In the genomic region with DNA sequence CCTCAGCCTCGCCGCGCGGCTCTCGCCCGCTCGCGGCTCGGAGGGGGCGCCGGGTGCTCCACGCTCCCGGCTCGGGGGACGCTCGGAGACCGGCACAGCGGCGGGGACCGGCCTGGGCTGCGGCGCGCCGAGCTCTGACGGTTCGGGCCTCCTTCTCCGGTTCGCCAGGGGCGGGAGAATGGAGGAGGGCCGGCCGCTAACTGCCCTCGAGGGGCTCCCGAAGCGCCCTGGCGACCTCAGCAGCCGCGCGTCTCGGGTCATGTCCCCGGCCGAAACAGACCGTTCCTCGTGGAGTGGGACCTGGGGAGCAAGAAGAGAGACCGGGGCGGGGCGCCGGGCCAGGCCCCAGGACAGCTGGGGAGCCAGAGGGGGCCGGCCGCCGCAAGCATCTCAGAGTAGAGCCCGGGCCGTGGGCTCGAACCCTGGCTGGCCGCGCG, we compare ENCODE assay signal across 8 cellular contexts. TPM values are rescaled to one million over a fixed set of nuclear protein-coding genes. Genes with fewer than 3 reads are reported as not detected.
A peak's percentile ranks its signal among the peaks of the same experiment; 100 is the strongest.
DNase-seq lines count a peak whose midpoint lies in the region; ATAC-seq, FAIRE-seq and TF ChIP-seq lines count a peak whose summit lies in the region.

No MANE protein-coding gene starts in this region.

- H3K4me3 Mint-ChIP-seq in chondrocyte (ENCODE audit: unreplicated experiment), result no peak overlapping the region

- FAIRE-seq in A549 (lab: Jason Lieb, UNC), result no peak

- 0 out of 6 replicates have a peak, but pooled peaks of 1 of the 2 experiments have one; percentile 1 for ATAC-seq in A549
- ATAC-seq in mucosa of descending colon, result peak; percentile 11
- no peak for ATAC-seq in GM21423 (IDR thresholded peaks at IDR 0.05; ENCODE audit: unreplicated experiment)

- no peaks in the 10 kb centered on the region for H3K9me3 Mint-ChIP-seq in chondrocyte (ENCODE audit: low read depth)

- 9% methylated on average over 28 of the region's 56 CpGs for WGBS in A549 (ENCODE audit: missing lambda C conversion rate)

- in situ Hi-C loops in HAP-1 (cut with MboI; ENCODE audit: low sequenced_read_pairs) (loop anchor here (25.0 kb wide), 1 partner anchor 580 kb away; no protein-coding TSS in a partner anchor), ACHN (cut with HindIII; ENCODE audit: low pct_ligation_motif_present, low pct_unique_long_range_greater_than_20kb, low sequenced_read_pairs) (no loop called here)

- TF ChIP-seq CTCF in A549 (IDR thresholded peaks at IDR 0.05), result no peak
- TF ChIP-seq CTCF in chondrocyte (IDR thresholded peaks at IDR 0.05), result no peak
- TF ChIP-seq CTCF in mucosa of descending colon (IDR thresholded peaks at IDR 0.05), result no peak

- H3K9me3 ChIP-seq in A549 (no peaks in the 10 kb centered on the region), HAP-1 (no peaks in the 10 kb centered on the region), mucosa of descending colon (no peaks in the 10 kb centered on the region)

- intact Hi-C loops in mucosa of descending colon (cut with DNase I, micrococcal nuclease), result no loop called here

- CTCF ChIA-PET in A549 (lab: Yijun Ruan, JAX), result interaction anchor here (3.9 kb wide), 1 partner anchor 11 kb away, joined by 24 read pairs; no protein-coding TSS in a partner anchor

- H3K4me3 ChIP-seq in A549, result peak overlapping the region; percentile 60
- peak overlapping the region; percentile 36 for H3K4me3 ChIP-seq in HAP-1
- no peak overlapping the region for H3K4me3 ChIP-seq in mucosa of descending colon

- peaks cover 21% of the 10 kb centered on the region for H3K4me1 Mint-ChIP-seq in chondrocyte (ENCODE audit: low read depth)

- DNase-seq in A549 (ENCODE audit: low read depth in 1 of 2, low spot score in 1 of 2) (no peak), HAP-1 (ENCODE audit: low spot score in 2 of 2) (no peak), chondrocyte (ENCODE audit: low spot score) (peak; percentile 84), mucosa of descending colon (no peak), ACHN (no peak), medulla oblongata (ENCODE audit: extremely low spot score) (no peak)
- DNase-seq in central memory CD4-positive, alpha-beta T cell, result no peak

- H3K4me1 ChIP-seq in A549 (peaks cover 8% of the 10 kb centered on the region), HAP-1 (no peaks in the 10 kb centered on the region), mucosa of descending colon (ENCODE audit: low read depth) (peaks cover 17% of the 10 kb centered on the region)

- H3K27ac ChIP-seq in A549, result peak overlapping the region; percentile 34 to 75; a peak in 5 of 6 replicates

- TF ChIP-seq POLR2A in A549 (IDR thresholded peaks at IDR 0.05; ENCODE audit: low read length), result no peak

- H3K27me3 Mint-ChIP-seq in chondrocyte (ENCODE audit: low read depth), result peaks cover 55% of the 10 kb centered on the region

- no peak overlapping the region for H3K27ac Mint-ChIP-seq in chondrocyte (ENCODE audit: unreplicated experiment)

- no peak for TF ChIP-seq RAD21 in A549 (conservative IDR thresholded peaks at IDR 0.05 in 1 of 2, IDR thresholded peaks at IDR 0.05 in 1 of 2)

- H3K4me2 ChIP-seq in A549, result peak overlapping the region; percentile 99

- H3K36me3 ChIP-seq in HAP-1 (replicated peaks), result no peaks in the 10 kb centered on the region
- no peaks in the 10 kb centered on the region for H3K36me3 ChIP-seq in mucosa of descending colon (ENCODE audit: low read depth)

- H3K36me3 Mint-ChIP-seq in chondrocyte (ENCODE audit: low read depth), result peaks cover 2% of the 10 kb centered on the region

- POLR2A ChIA-PET in A549 (lab: Yijun Ruan, JAX), result interaction anchor here (0.6 to 1.7 kb wide), 2 partner anchors 33 to 1582 kb away, joined by 3 to 5 read pairs; no protein-coding TSS in a partner anchor

- H3K27me3 ChIP-seq in HAP-1 (ENCODE audit: low read depth), result no peaks in the 10 kb centered on the region

- TF ChIP-seq EP300 in A549 (IDR thresholded peaks at IDR 0.05), result no peak

TF ChIP-seq in A549, 52 proteins besides CTCF, POLR2A, EP300 and RAD21:
- TF ChIP-seq E2F6 (IDR thresholded peaks at IDR 0.05; ENCODE audit: borderline replicate concordance, low read depth), result peak; percentile 49; the same call in 1 of the 2 replicates
- TF ChIP-seq, protein P1, sequence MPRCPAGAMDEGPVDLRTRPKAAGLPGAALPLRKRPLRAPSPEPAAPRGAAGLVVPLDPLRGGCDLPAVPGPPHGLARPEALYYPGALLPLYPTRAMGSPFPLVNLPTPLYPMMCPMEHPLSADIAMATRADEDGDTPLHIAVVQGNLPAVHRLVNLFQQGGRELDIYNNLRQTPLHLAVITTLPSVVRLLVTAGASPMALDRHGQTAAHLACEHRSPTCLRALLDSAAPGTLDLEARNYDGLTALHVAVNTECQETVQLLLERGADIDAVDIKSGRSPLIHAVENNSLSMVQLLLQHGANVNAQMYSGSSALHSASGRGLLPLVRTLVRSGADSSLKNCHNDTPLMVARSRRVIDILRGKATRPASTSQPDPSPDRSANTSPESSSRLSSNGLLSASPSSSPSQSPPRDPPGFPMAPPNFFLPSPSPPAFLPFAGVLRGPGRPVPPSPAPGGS (IDR thresholded peaks at IDR 0.05), result no peak

RNA-seq across cellular contexts. Expression of gene GRID1, which starts 0.3 kb away (rescaled TPM):
- polyA plus RNA-seq in A549 (2011; rRNA removed), result 0.30 and 0.49 TPM in 2 replicates
- polyA plus RNA-seq in A549 (2012; cell fraction: cytosol; rRNA removed), result 0.25 and 0.40 TPM in 2 replicates
- polyA plus RNA-seq in A549 (2012; cell fraction: nucleus; rRNA removed), result 0.35 and 0.43 TPM in 2 replicates
- polyA plus RNA-seq in A549 (2017; fragmentation: RNase III; extraction: RNeasy Plus Mini Kit Qiagen cat#74134 plus additional on column Dnase treatment), result 0.10 to 0.14 TPM (median 0.12 TPM) in 3 replicates
- 1.2 and 1.5 TPM in 2 replicates for polyA minus RNA-seq in A549 (2011; rRNA and poly(A)+ RNA removed)
- 0.60 to 2.2 TPM (median 0.62 TPM) in 3 replicates for total RNA-seq in chondrocyte
- 1 to 10 TPM in 1 of 3 donors, under 1 TPM in 2; 0.61 to 1.9 (median 0.87) TPM for total RNA-seq in mucosa of descending colon
